Comparison of ENCODE assay signal across 25 cellular contexts in the genomic region with DNA sequence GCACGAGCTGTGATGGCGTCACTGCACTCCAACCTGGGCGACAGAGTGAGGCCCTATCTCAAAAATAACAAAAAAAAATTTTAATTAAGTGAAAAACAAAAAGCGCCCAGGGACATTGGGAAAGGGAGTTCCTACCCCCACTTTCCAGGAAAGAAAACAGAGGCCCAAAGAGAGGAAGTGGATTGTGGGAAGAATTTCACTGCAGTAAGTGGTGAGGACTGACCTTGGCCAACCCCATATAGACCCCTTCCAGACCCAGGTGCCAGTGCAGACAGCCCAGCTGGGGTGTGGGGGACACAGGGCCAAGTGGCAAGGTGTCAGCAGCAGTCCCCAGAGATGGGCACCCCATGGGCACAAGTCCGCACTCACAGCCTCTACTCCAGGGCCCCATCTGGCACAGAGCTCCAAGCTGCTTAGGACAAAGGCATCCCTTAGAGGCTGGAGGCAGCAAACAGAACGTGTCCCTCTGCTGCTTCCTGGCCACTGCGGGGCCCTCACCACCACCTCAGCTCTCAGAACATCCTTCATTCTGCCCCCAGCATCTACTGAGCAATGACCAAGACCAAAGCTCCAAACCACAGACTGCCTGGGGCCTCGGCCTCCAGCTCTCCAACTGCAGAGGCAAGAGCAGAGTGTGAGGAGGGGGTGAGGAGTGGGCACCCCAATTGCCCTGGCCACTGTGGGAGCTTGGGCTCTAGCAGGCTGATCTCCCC. TPM values are rescaled to one million over a fixed set of nuclear protein-coding genes. Genes with fewer than 3 reads are reported as not detected.
DNase-seq lines count a peak whose midpoint lies in the region; ATAC-seq, FAIRE-seq and TF ChIP-seq lines count a peak whose summit lies in the region.
"Had no signal": no experiment of that assay in that cellular context is flagged by ENCODE, and none has a peak within 500 bp of the region (broad histone marks: within the 10 kb centered on the region; RNA-seq: fewer than 3 reads in every experiment).

No MANE protein-coding gene starts in this region.

- H3K9me1 ChIP-seq in K562 (ENCODE audit: control insufficient read depth, insufficient read depth, low read length): no peaks in the 10 kb centered on the region

- BruUV-seq in K562 (replicated peaks; lab: Mats Ljungman, UMichigan): no TSS peak

- intact Hi-C loops in K562 (cut with micrococcal nuclease): no loop called here

- TF ChIP-seq EP300 in K562 (IDR thresholded peaks at IDR 0.05; ENCODE audit: low read length): no peak

- H3K79me2 ChIP-seq in K562 (ENCODE audit: control insufficient read depth, insufficient read depth, low read length) (no peaks in the 10 kb centered on the region), parathyroid adenoma (no peaks in the 10 kb centered on the region)

- TF ChIP-seq CTCF in K562 (IDR thresholded peaks at IDR 0.05 in 2 of 3, conservative IDR thresholded peaks at IDR 0.05 in 1 of 3; ENCODE audit: insufficient read depth in 2 of 3, low read depth in 1 of 3, low read length in 3 of 3): no peak
- no peak for TF ChIP-seq CTCF in foreskin keratinocyte (conservative IDR thresholded peaks at IDR 0.05)
- TF ChIP-seq CTCF in parathyroid adenoma (IDR thresholded peaks at IDR 0.05): no peak

- H3K27ac ChIP-seq in K562 (ENCODE audit: extremely low read depth, low read depth, low read length): no peak overlapping the region
- H3K27ac ChIP-seq in foreskin keratinocyte: peak overlapping the region; percentile 97
- H3K27ac ChIP-seq in parathyroid adenoma: peak overlapping the region; percentile 99
- H3K27ac ChIP-seq in urinary bladder (ENCODE audit: low read depth): peak overlapping the region; percentile 77

- DNase-seq in K562 (ENCODE audit: extremely low read depth in 1 of 4, low spot score in 3 of 4) (no peak), foreskin keratinocyte (no peak), EL (no peak), cortex of kidney (lab: John Stamatoyannopoulos, UW) (no peak)
- DNase-seq: activated CD4-positive, alpha-beta T cell treated with anti-CD3 and anti-CD28 coated beads for 1 hour; activated T-cell treated with anti-CD3 and anti-CD28 coated beads, Interleukin-2, amount 50 U/mL, for 72 hours; effector memory CD4-positive, alpha-beta T cell; glutamatergic neuron; NCI-H524 treated with DMSO at 0.1 percent for 48 hours; right cardiac atrium had no signal

- POLR2A ChIA-PET in K562 (lab: Yijun Ruan, JAX): interaction anchor here (0.5 to 1.4 kb wide), 6 partner anchors 35 to 592 kb away, joined by 3 to 4 read pairs (median 3); partner anchors contain the start of gene KRT19

- H3K9ac ChIP-seq in K562 (ENCODE audit: insufficient read depth in 1 of 2, low read depth in 2 of 2, low read length in 2 of 2) (peak overlapping the region in 1 of 2 experiments; percentile 56; a peak in 1 of 4 replicates), parathyroid adenoma (no peak overlapping the region)

- H3K27me3 ChIP-seq in K562 (ENCODE audit: control insufficient read depth in 2 of 2, insufficient read depth in 2 of 2, low read length in 2 of 2) (peaks cover 2 to 20% of the 10 kb centered on the region in 2 experiments; a peak in 2 of 5 replicates), foreskin keratinocyte (no peaks in the 10 kb centered on the region), parathyroid adenoma (ENCODE audit: control insufficient read depth, insufficient read depth, low read length) (no peaks in the 10 kb centered on the region)

- WGBS in K562 (ENCODE audit: insufficient coverage, low coverage, missing lambda C conversion rate): 1% methylated on average over 8 of the region's 8 CpGs
- 77% methylated on average over 8 of the region's 8 CpGs for WGBS in urinary bladder

- H3K4me1 ChIP-seq in K562 (replicated peaks in 1 of 2; ENCODE audit: control insufficient read depth in 2 of 2, insufficient read depth in 2 of 2, low read length in 2 of 2) (peaks cover 3 to 41% of the 10 kb centered on the region in 2 experiments; a peak in 3 of 5 replicates), foreskin keratinocyte (peaks cover 44% of the 10 kb centered on the region), parathyroid adenoma (peaks cover 53% of the 10 kb centered on the region), urinary bladder (ENCODE audit: insufficient read depth) (no peaks in the 10 kb centered on the region)

- H2AFZ ChIP-seq in K562 (ENCODE audit: low read depth, low read length) (no peak overlapping the region), parathyroid adenoma (peak overlapping the region; percentile 94)

- H3K4me3 ChIP-seq in K562 (no peak overlapping the region), parathyroid adenoma (ENCODE audit: low read depth, low read length) (no peak overlapping the region), urinary bladder (ENCODE audit: low read depth, low read length) (no peak overlapping the region)

- H3K4me2 ChIP-seq in K562 (ENCODE audit: insufficient read depth, low read length) (no peak overlapping the region), parathyroid adenoma (ENCODE audit: low read length) (no peak overlapping the region)

- TF ChIP-seq RAD21 in K562 (CRISPR knock-in tag; conservative IDR thresholded peaks at IDR 0.05 in 1 of 2, IDR thresholded peaks at IDR 0.05 in 1 of 2): no peak

- 0 out of 2 replicates have a peak, but pooled peaks cover 3% of the 10 kb centered on the region for H4K20me1 ChIP-seq in K562 (replicated peaks; ENCODE audit: control insufficient read depth, insufficient read depth, low read length)

- in situ Hi-C loops in K562 (cut with MboI): loop anchor here (25.0 kb wide), 1 partner anchor 1041 kb away; no protein-coding TSS in a partner anchor

- no peak for TF ChIP-seq POLR2A in K562 (conservative IDR thresholded peaks at IDR 0.05)

- no peaks in the 10 kb centered on the region for H3K9me3 ChIP-seq in K562 (replicated peaks; ENCODE audit: control insufficient read depth, insufficient read depth, low read depth, low read length)
- H3K9me3 ChIP-seq in parathyroid adenoma (ENCODE audit: control insufficient read depth, low read length): no peaks in the 10 kb centered on the region

- ATAC-seq in K562 (no peak), foreskin keratinocyte (peak; percentile 0), GM21515 (IDR thresholded peaks at IDR 0.05; ENCODE audit: unreplicated experiment) (no peak), GM19395 (IDR thresholded peaks at IDR 0.05; ENCODE audit: unreplicated experiment) (no peak)
- ATAC-seq: activated naive CD4-positive, alpha-beta T cell treated with anti-CD3 and anti-CD28 coated beads, Interleukin-2, amount 50 U/mL, for 72 hours; activated T-cell treated with anti-CD3 and anti-CD28 coated beads, Interleukin-2, amount 50 U/mL, for 72 hours; left lobe of liver; right cardiac atrium; Right ventricle myocardium inferior; stimulated activated memory B cell treated with anti-CD40 and anti-IgM and Interleukin-4, amounts not matched to agents 10 μg/mL and 1 μg/mL and 100 μg/mL, for 72 hours had no signal

- H3K36me3 ChIP-seq in K562 (ENCODE audit: control insufficient read depth, insufficient read depth, low read length): no peaks in the 10 kb centered on the region
- no peaks in the 10 kb centered on the region for H3K36me3 ChIP-seq in parathyroid adenoma (ENCODE audit: control insufficient read depth, insufficient read depth, low read length)
- H3K36me3 ChIP-seq in urinary bladder (ENCODE audit: insufficient read depth): no peaks in the 10 kb centered on the region

- CTCF ChIA-PET in K562 (lab: Yijun Ruan, JAX; ENCODE audit: low intra/inter-chr PET ratio): no interaction called here

- no peak for FAIRE-seq in K562 (lab: Jason Lieb, UNC)
- FAIRE-seq: astrocyte, GM12891, H54 had no signal

RNA-seq across cellular contexts. Expression of gene KRT17, which starts 29.2 kb away (rescaled TPM):
- not detected in 2 replicates for total RNA-seq in K562 (2011; cell fraction: chromatin; rRNA removed; ENCODE audit: low replicate concordance)
- not detected in 2 replicates for total RNA-seq in K562 (2011; cell fraction: nucleolus; rRNA removed)
- total RNA-seq in K562 (2011; cell fraction: nucleoplasm; rRNA removed): not detected in 2 replicates
- total RNA-seq in K562 (2014; rRNA removed) (0.23 TPM in 1 of 2 replicates, not detected in the other), K562 (2014; rRNA removed; fragmentation: Illumina TruSeq; extraction: Trizol) (not detected in 2 replicates), K562 (2015; rRNA removed; fragmentation: Illumina TruSeq; extraction: Trizol) (not detected in 2 replicates), K562 (2021) (not detected in 2 replicates), foreskin keratinocyte (3,495 and 3,975 TPM in 2 replicates), urinary bladder (33.5 TPM)
- polyA plus RNA-seq in K562 (2011; rRNA removed) (0.16 and 0.25 TPM in 2 replicates), K562 (2014; fragmentation: Illumina TruSeq; extraction: Trizol) (not detected in 2 replicates), K562 (2014; fragmentation: Nextera tagmentation; extraction: Ambion mirVana) (not detected), K562 (2014; rRNA removed) (not detected in 2 replicates), foreskin keratinocyte (3,974 and 4,528 TPM in 2 replicates), urinary bladder (72.1 TPM)
- polyA plus RNA-seq in K562 (2011; cell fraction: cytosol; rRNA removed): not detected in 2 replicates
- 0.18 TPM in 1 of 2 replicates, not detected in the other for polyA plus RNA-seq in K562 (2011; cell fraction: nucleus; rRNA removed)
- 0.44 TPM in 1 of 2 replicates, not detected in the other for polyA plus RNA-seq in K562 (2012)
- polyA minus RNA-seq in K562 (2011; rRNA and poly(A)+ RNA removed): not detected in 2 replicates
- 10.2 and 35.5 TPM in 2 replicates for polyA minus RNA-seq in K562 (2011; cell fraction: cytosol; rRNA and poly(A)+ RNA removed)
- 3.6 and 8.2 TPM in 2 replicates for polyA minus RNA-seq in K562 (2011; cell fraction: nucleus; rRNA and poly(A)+ RNA removed)
- total RNA-seq: left lobe of liver, mucosa of gallbladder, right cardiac atrium, Right ventricle myocardium inferior had no signal

RNA-seq across cellular contexts. Expression of gene EIF1, which starts 35.1 kb away (rescaled TPM):
- total RNA-seq in K562 (2011; cell fraction: chromatin; rRNA removed; ENCODE audit: low replicate concordance): 298 and 342 TPM in 2 replicates
- 197 and 220 TPM in 2 replicates for total RNA-seq in K562 (2011; cell fraction: nucleolus; rRNA removed)
- 315 and 402 TPM in 2 replicates for total RNA-seq in K562 (2011; cell fraction: nucleoplasm; rRNA removed)
- total RNA-seq in K562 (2014; rRNA removed) (81.3 and 85.7 TPM in 2 replicates), K562 (2014; rRNA removed; fragmentation: Illumina TruSeq; extraction: Trizol) (95.4 and 115 TPM in 2 replicates), K562 (2015; rRNA removed; fragmentation: Illumina TruSeq; extraction: Trizol) (67.0 and 77.8 TPM in 2 replicates), K562 (2021) (880 and 965 TPM in 2 replicates), foreskin keratinocyte (346 and 364 TPM in 2 replicates), urinary bladder (96.6 TPM)
- polyA plus RNA-seq in K562 (2011; rRNA removed) (255 and 320 TPM in 2 replicates), K562 (2014; fragmentation: Illumina TruSeq; extraction: Trizol) (612 and 683 TPM in 2 replicates), K562 (2014; fragmentation: Nextera tagmentation; extraction: Ambion mirVana) (1,000 to 10,000 TPM; 1,018 to 1,204 TPM), K562 (2014; rRNA removed) (236 and 297 TPM in 2 replicates), foreskin keratinocyte (1,004 and 1,032 TPM in 2 replicates), urinary bladder (649 TPM)
- 104 and 119 TPM in 2 replicates for polyA plus RNA-seq in K562 (2011; cell fraction: cytosol; rRNA removed)
- 247 and 265 TPM in 2 replicates for polyA plus RNA-seq in K562 (2011; cell fraction: nucleus; rRNA removed)
- 675 and 2,132 TPM in 2 replicates for polyA plus RNA-seq in K562 (2012)
- polyA minus RNA-seq in K562 (2011; rRNA and poly(A)+ RNA removed): 97.5 and 123 TPM in 2 replicates
- 123 and 125 TPM in 2 replicates for polyA minus RNA-seq in K562 (2011; cell fraction: cytosol; rRNA and poly(A)+ RNA removed)
- 139 and 151 TPM in 2 replicates for polyA minus RNA-seq in K562 (2011; cell fraction: nucleus; rRNA and poly(A)+ RNA removed)

RNA-seq across cellular contexts. Expression of gene KRT16, which starts 41.0 kb away (rescaled TPM):
- not detected in 2 replicates for total RNA-seq in K562 (2011; cell fraction: chromatin; rRNA removed; ENCODE audit: low replicate concordance)
- not detected in 2 replicates for total RNA-seq in K562 (2011; cell fraction: nucleolus; rRNA removed)
- total RNA-seq in K562 (2011; cell fraction: nucleoplasm; rRNA removed): not detected in 2 replicates
- total RNA-seq in K562 (2014; rRNA removed) (not detected in 2 replicates), K562 (2014; rRNA removed; fragmentation: Illumina TruSeq; extraction: Trizol) (not detected in 2 replicates), K562 (2015; rRNA removed; fragmentation: Illumina TruSeq; extraction: Trizol) (not detected in 2 replicates), K562 (2021) (not detected in 2 replicates), foreskin keratinocyte (115 and 208 TPM in 2 replicates), urinary bladder (not detected)
- polyA plus RNA-seq in K562 (2011; rRNA removed) (0.04 TPM in 1 of 2 replicates, not detected in the other), K562 (2014; fragmentation: Illumina TruSeq; extraction: Trizol) (not detected in 2 replicates), K562 (2014; fragmentation: Nextera tagmentation; extraction: Ambion mirVana) (not detected), K562 (2014; rRNA removed) (not detected in 2 replicates), foreskin keratinocyte (132 and 240 TPM in 2 replicates), urinary bladder (0.20 TPM)
- not detected in 2 replicates for polyA plus RNA-seq in K562 (2011; cell fraction: cytosol; rRNA removed)
- not detected in 2 replicates for polyA plus RNA-seq in K562 (2011; cell fraction: nucleus; rRNA removed)
- not detected in 2 replicates for polyA plus RNA-seq in K562 (2012)
- polyA minus RNA-seq in K562 (2011; rRNA and poly(A)+ RNA removed): not detected in 2 replicates
- polyA minus RNA-seq in K562 (2011; cell fraction: cytosol; rRNA and poly(A)+ RNA removed): not detected in 2 replicates
- polyA minus RNA-seq in K562 (2011; cell fraction: nucleus; rRNA and poly(A)+ RNA removed): not detected in 2 replicates
- total RNA-seq: activated CD8-positive, alpha-beta memory T cell treated with anti-CD3 and anti-CD28 coated beads for 36 hours; activated naive CD4-positive, alpha-beta T cell treated with anti-CD3 and anti-CD28 coated beads, Interleukin-2, amount 50 U/mL, for 72 hours; activated T-cell treated with anti-CD3 and anti-CD28 coated beads, Interleukin-2, amount 50 U/mL, for 72 hours; cerebellum; fibroblast of lung; left lobe of liver; mucosa of gallbladder; right cardiac atrium; Right ventricle myocardium inferior had no signal

RNA-seq across cellular contexts. Expression of gene GAST, which starts 58.6 kb away (rescaled TPM):
- not detected in 2 replicates for total RNA-seq in K562 (2011; cell fraction: chromatin; rRNA removed; ENCODE audit: low replicate concordance)
- not detected in 2 replicates for total RNA-seq in K562 (2011; cell fraction: nucleolus; rRNA removed)
- not detected in 2 replicates for total RNA-seq in K562 (2011; cell fraction: nucleoplasm; rRNA removed)
- not detected in 2 replicates for total RNA-seq in K562 (2014; rRNA removed)
- not detected in 2 replicates for total RNA-seq in K562 (2014; rRNA removed; fragmentation: Illumina TruSeq; extraction: Trizol)
- total RNA-seq in K562 (2015; rRNA removed; fragmentation: Illumina TruSeq; extraction: Trizol): not detected in 2 replicates
- total RNA-seq in K562 (2021): not detected in 2 replicates
- not detected in 2 replicates for polyA plus RNA-seq in K562 (2011; rRNA removed)
- polyA plus RNA-seq in K562 (2011; cell fraction: cytosol; rRNA removed): not detected in 2 replicates
- polyA plus RNA-seq in K562 (2011; cell fraction: nucleus; rRNA removed): not detected in 2 replicates
- not detected in 2 replicates for polyA plus RNA-seq in K562 (2012)
- polyA plus RNA-seq in K562 (2014; fragmentation: Illumina TruSeq; extraction: Trizol): not detected in 2 replicates
- not detected for polyA plus RNA-seq in K562 (2014; fragmentation: Nextera tagmentation; extraction: Ambion mirVana)
- not detected in 2 replicates for polyA plus RNA-seq in K562 (2014; rRNA removed)
- not detected in 2 replicates for polyA minus RNA-seq in K562 (2011; rRNA and poly(A)+ RNA removed)
- not detected in 2 replicates for polyA minus RNA-seq in K562 (2011; cell fraction: cytosol; rRNA and poly(A)+ RNA removed)
- polyA minus RNA-seq in K562 (2011; cell fraction: nucleus; rRNA and poly(A)+ RNA removed): not detected in 2 replicates
- total RNA-seq in foreskin keratinocyte: 0.37 and 0.42 TPM in 2 replicates
- 0.62 and 0.78 TPM in 2 replicates for polyA plus RNA-seq in foreskin keratinocyte
- total RNA-seq in urinary bladder: not detected
- not detected for polyA plus RNA-seq in urinary bladder
- total RNA-seq: activated CD8-positive, alpha-beta memory T cell treated with anti-CD3 and anti-CD28 coated beads for 36 hours; activated naive CD4-positive, alpha-beta T cell treated with anti-CD3 and anti-CD28 coated beads, Interleukin-2, amount 50 U/mL, for 72 hours; activated T-cell treated with anti-CD3 and anti-CD28 coated beads, Interleukin-2, amount 50 U/mL, for 72 hours; astrocyte; cerebellum; fibroblast of lung; left lobe of liver; mucosa of gallbladder; right cardiac atrium; Right ventricle myocardium inferior had no signal
- polyA plus RNA-seq: fibroblast of lung, right cardiac atrium had no signal

Comparison
In these comparisons a context has a peak if more than half of its experiments do, and no peak if none do; other contexts are left out.
1. RNA of gene KRT17, which starts 29.2 kb away (total RNA-seq): 3,495 to 3,975 TPM in foreskin keratinocyte; 33.5 TPM in urinary bladder (single experiment) and 0.23 TPM in K562; every median in the first group is over 100 times any median in the second.
2. RNA of gene KRT16, which starts 41.0 kb away (total RNA-seq): 115 to 208 TPM in foreskin keratinocyte; not detected in K562 and not detected in urinary bladder (single experiment); every median in the first group is over 100 times any median in the second.